In genomic region chr3:9746330-9746729, GRCh38 we compare ENCODE assay signal across 17 cellular contexts. TPM values are rescaled to one million over a fixed set of nuclear protein-coding genes. Genes with fewer than 3 reads are reported as not detected.
DNase-seq lines count a peak whose midpoint lies in the region; ATAC-seq and TF ChIP-seq lines count a peak whose summit lies in the region.
"Had no signal": no experiment of that assay in that cellular context is flagged by ENCODE, and none has a peak within 500 bp of the region (broad histone marks: within the 10 kb centered on the region; RNA-seq: fewer than 3 reads in every experiment).

No MANE protein-coding gene starts in this region.

- no peak overlapping the region for H3K4me3 ChIP-seq in AG04449 (ENCODE audit: low read depth, low read length)
- H3K4me3 ChIP-seq: dorsolateral prefrontal cortex, heart right ventricle had no signal

- TF ChIP-seq CTCF in AG04449 (IDR thresholded peaks at IDR 0.05; ENCODE audit: insufficient read depth, low read length, missing control alignments), result no peak
- no peak for TF ChIP-seq CTCF in RWPE1 (conservative IDR thresholded peaks at IDR 0.05; ENCODE audit: low read depth)

- H3K9me3 Mint-ChIP-seq in activated T-helper 17 cell treated with anti-CD3 and anti-CD28 coated beads, Interleukin-2, amount 50 U/mL, for 72 hours, result no peaks in the 10 kb centered on the region
- H3K9me3 Mint-ChIP-seq: memory B cell, WTC11 had no signal

- H3K27ac Mint-ChIP-seq in activated T-helper 17 cell treated with anti-CD3 and anti-CD28 coated beads, Interleukin-2, amount 50 U/mL, for 72 hours, result peak overlapping the region; percentile 10
- H3K27ac Mint-ChIP-seq: memory B cell, WTC11 had no signal

- peak; percentile 59 for DNase-seq in AG04449 (ENCODE audit: low read depth, low spot score)
- peak; percentile 39 for DNase-seq in GM04504 (ENCODE audit: low read depth)
- DNase-seq in hepatic stellate cell (ENCODE audit: low spot score), result peak; percentile 80
- no peak for DNase-seq in left lobe of liver (ENCODE audit: low spot score)
- no peak for DNase-seq in DMS114 treated with DMSO at 0.1 percent for 48 hours (lab: John Stamatoyannopoulos, UW; ENCODE audit: unreplicated experiment)
- no peak for DNase-seq in left cardiac atrium
- no peak for DNase-seq in RWPE1 (ENCODE audit: low spot score)
- DNase-seq: Caco-2, heart right ventricle, MV-4-11, NCI-H446 treated with DMSO at 0.1 percent for 48 hours, retina, SHP77 treated with DMSO at 0.1 percent for 48 hours had no signal

- intact Hi-C loops in left cardiac atrium (cut with DNase I), result no loop called here

- H3K4me3 Mint-ChIP-seq in activated T-helper 17 cell treated with anti-CD3 and anti-CD28 coated beads, Interleukin-2, amount 50 U/mL, for 72 hours, result no peak overlapping the region
- H3K4me3 Mint-ChIP-seq: memory B cell, WTC11 had no signal

- no peaks in the 10 kb centered on the region for H3K27me3 Mint-ChIP-seq in activated T-helper 17 cell treated with anti-CD3 and anti-CD28 coated beads, Interleukin-2, amount 50 U/mL, for 72 hours
- H3K27me3 Mint-ChIP-seq: memory B cell had no signal

- POLR2A ChIA-PET in AG04449 (lab: Yijun Ruan, JAX) (no interaction called here), RWPE1 (lab: Yijun Ruan, JAX; ENCODE audit: low non-redundant PET) (no interaction called here)

- no peak overlapping the region for H3K27ac ChIP-seq in RWPE1
- H3K27ac ChIP-seq: heart right ventricle had no signal

- no peaks in the 10 kb centered on the region for H3K4me1 Mint-ChIP-seq in activated T-helper 17 cell treated with anti-CD3 and anti-CD28 coated beads, Interleukin-2, amount 50 U/mL, for 72 hours

- peaks cover 97% of the 10 kb centered on the region for H3K36me3 Mint-ChIP-seq in activated T-helper 17 cell treated with anti-CD3 and anti-CD28 coated beads, Interleukin-2, amount 50 U/mL, for 72 hours (ENCODE audit: low read depth)

- ATAC-seq in activated T-helper 17 cell treated with anti-CD3 and anti-CD28 coated beads, Interleukin-2, amount 50 U/mL, for 72 hours (replicated peaks), result no peak
- no peak for ATAC-seq in left lobe of liver
- no peak for ATAC-seq in left cardiac atrium
- ATAC-seq: heart right ventricle, WTC11 had no signal

- CTCF ChIA-PET in AG04449 (lab: Yijun Ruan, JAX) (interaction anchor here (1.3 to 2.4 kb wide), 2 partner anchors 14 to 243 kb away, joined by 3 to 9 read pairs; no protein-coding TSS in a partner anchor), RWPE1 (lab: Yijun Ruan, JAX) (no interaction called here)

RNA-seq across cellular contexts. Expression of gene OGG1, which starts 3.4 kb away (rescaled TPM):
- 10 to 100 TPM; 37.4 to 52.3 TPM for total RNA-seq in activated T-helper 17 cell treated with anti-CD3 and anti-CD28 coated beads, Interleukin-2, amount 50 U/mL, for 72 hours
- 16.0 TPM for total RNA-seq in left lobe of liver
- total RNA-seq in left cardiac atrium, result 10 to 100 TPM; 11.8 to 12.6 TPM

RNA-seq across cellular contexts. Expression of gene BRPF1, which starts 14.8 kb away (rescaled TPM):
- 10 to 100 TPM; 22.7 to 31.0 TPM for total RNA-seq in activated T-helper 17 cell treated with anti-CD3 and anti-CD28 coated beads, Interleukin-2, amount 50 U/mL, for 72 hours
- total RNA-seq in left lobe of liver (5.9 TPM), left cardiac atrium (10 to 100 TPM; 10.2 to 14.6 TPM)

RNA-seq across cellular contexts. Expression of gene CAMK1, which starts 23.4 kb away (rescaled TPM):
- total RNA-seq in activated T-helper 17 cell treated with anti-CD3 and anti-CD28 coated beads, Interleukin-2, amount 50 U/mL, for 72 hours, result 10 to 100 TPM; 23.9 to 75.4 TPM
- 24.6 TPM for total RNA-seq in left lobe of liver
- 10 to 100 TPM; 24.2 to 27.4 TPM for total RNA-seq in left cardiac atrium

RNA-seq across cellular contexts. Expression of gene CPNE9, which starts 42.7 kb away (rescaled TPM):
- under 1 TPM; 0.32 to 0.54 TPM for total RNA-seq in activated T-helper 17 cell treated with anti-CD3 and anti-CD28 coated beads, Interleukin-2, amount 50 U/mL, for 72 hours
- total RNA-seq in left lobe of liver (not detected), left cardiac atrium (under 1 TPM in 1 of 2 donors, not detected in 1; 0.10 TPM)
- total RNA-seq: Caco-2 had no signal

RNA-seq across cellular contexts. Expression of gene TADA3, which starts 45.9 kb away (rescaled TPM):
- 10 to 100 TPM; 77.8 to 81.9 TPM for total RNA-seq in activated T-helper 17 cell treated with anti-CD3 and anti-CD28 coated beads, Interleukin-2, amount 50 U/mL, for 72 hours
- total RNA-seq in left lobe of liver, result 25.8 TPM
- total RNA-seq in left cardiac atrium, result 10 to 100 TPM; 42.0 to 42.7 TPM

Comparison
In these comparisons a context has a peak if more than half of its experiments do, and no peak if none do; other contexts are left out.
1. DNase-seq: peak in AG04449 (single experiment), GM04504 (single experiment) and hepatic stellate cell (single experiment); none in left lobe of liver (single experiment), DMS114 treated with DMSO at 0.1 percent for 48 hours (single experiment), left cardiac atrium (single experiment) and RWPE1 (single experiment).